Comparison of ENCODE assay signal across 19 cellular contexts in genomic region chr22:38759005-38759404, GRCh38. TPM values are rescaled to one million over a fixed set of nuclear protein-coding genes. Genes with fewer than 3 reads are reported as not detected.
DNase-seq lines count a peak whose midpoint lies in the region; ATAC-seq, FAIRE-seq and TF ChIP-seq lines count a peak whose summit lies in the region.
"Had no signal": no experiment of that assay in that cellular context is flagged by ENCODE, and none has a peak within 500 bp of the region (broad histone marks: within the 10 kb centered on the region; RNA-seq: fewer than 3 reads in every experiment).

No MANE protein-coding gene starts in this region.

- H3K9me3 Mint-ChIP-seq in activated CD8-positive, alpha-beta memory T cell treated with anti-CD3 and anti-CD28 coated beads, Interleukin-2, amount 10 ng/mL, durations not matched to agents 7 days and 5 days (ENCODE audit: low read depth) = no peaks in the 10 kb centered on the region
- no peaks in the 10 kb centered on the region for H3K9me3 Mint-ChIP-seq in IgD-negative memory B cell
- H3K9me3 Mint-ChIP-seq in stimulated activated effector memory CD8-positive, alpha-beta T cell treated with anti-CD3 and anti-CD28 coated beads, Interleukin-12 subunit alpha, Interleukin-12 subunit beta, amount 100 ng/mL, for 72 hours = no peaks in the 10 kb centered on the region
- H3K9me3 Mint-ChIP-seq: GM23338 had no signal

- no peak for TF ChIP-seq EP300 in K562 (IDR thresholded peaks at IDR 0.05; ENCODE audit: low read length)

- intact Hi-C loops in K562 (cut with micrococcal nuclease) = no loop called here

- DNase-seq in activated CD8-positive, alpha-beta memory T cell treated with anti-CD3 and anti-CD28 coated beads, Interleukin-2, amount 10 ng/mL, durations not matched to agents 7 days and 5 days = no peak
- DNase-seq in activated CD8-positive, alpha-beta memory T cell treated with anti-CD3 and anti-CD28 coated beads, Interleukin-2, amount 50 U/mL, for 4 hours = no peak
- DNase-seq in K562 (ENCODE audit: extremely low read depth in 1 of 4, low spot score in 3 of 4) = no peak
- no peak for DNase-seq in stimulated activated effector memory CD8-positive, alpha-beta T cell treated with anti-CD3 and anti-CD28 coated beads, Interleukin-12 subunit alpha, Interleukin-12 subunit beta, amount 100 ng/mL, for 72 hours (ENCODE audit: low spot score in 2 of 2)
- DNase-seq in foreskin fibroblast = no peak
- DNase-seq in Ammon's horn (ENCODE audit: low spot score) = no peak
- no peak for DNase-seq in NCI-H510A treated with DMSO at 0.1 percent for 48 hours (lab: John Stamatoyannopoulos, UW)
- DNase-seq: cerebellar nuclear complex, GDM1, mesenchymal stem cell, NCI-H526 had no signal

- no peaks in the 10 kb centered on the region for H3K9me1 ChIP-seq in K562 (ENCODE audit: control insufficient read depth, insufficient read depth, low read length)

- in situ Hi-C loops in K562 (cut with MboI) = no loop called here

- H3K4me3 Mint-ChIP-seq in activated CD8-positive, alpha-beta memory T cell treated with anti-CD3 and anti-CD28 coated beads, Interleukin-2, amount 10 ng/mL, durations not matched to agents 7 days and 5 days = no peak overlapping the region
- H3K4me3 Mint-ChIP-seq in IgD-negative memory B cell = peak overlapping the region; percentile 12 to 99 (median 85)
- H3K4me3 Mint-ChIP-seq in stimulated activated effector memory CD8-positive, alpha-beta T cell treated with anti-CD3 and anti-CD28 coated beads, Interleukin-12 subunit alpha, Interleukin-12 subunit beta, amount 100 ng/mL, for 72 hours = no peak overlapping the region
- H3K4me3 Mint-ChIP-seq: GM23338 had no signal

- no peaks in the 10 kb centered on the region for H3K27me3 ChIP-seq in K562 (ENCODE audit: control insufficient read depth in 2 of 2, insufficient read depth in 2 of 2, low read length in 2 of 2)
- H3K27me3 ChIP-seq: ascending aorta had no signal

- H3K9ac ChIP-seq in K562 (ENCODE audit: insufficient read depth in 1 of 2, low read depth in 2 of 2, low read length in 2 of 2) = no peak overlapping the region

- BruUV-seq in K562 (replicated peaks; lab: Mats Ljungman, UMichigan) = no TSS peak

- H4K20me1 ChIP-seq in K562 (replicated peaks; ENCODE audit: control insufficient read depth, insufficient read depth, low read length) = no peaks in the 10 kb centered on the region; the same call in 1 of the 2 replicates

- no peak for TF ChIP-seq CTCF in K562 (IDR thresholded peaks at IDR 0.05 in 2 of 3, conservative IDR thresholded peaks at IDR 0.05 in 1 of 3; ENCODE audit: insufficient read depth in 2 of 3, low read depth in 1 of 3, low read length in 3 of 3)
- TF ChIP-seq CTCF in foreskin fibroblast (IDR thresholded peaks at IDR 0.05; ENCODE audit: low read depth, low read length) = no peak

- H3K36me3 Mint-ChIP-seq in activated CD8-positive, alpha-beta memory T cell treated with anti-CD3 and anti-CD28 coated beads, Interleukin-2, amount 10 ng/mL, durations not matched to agents 7 days and 5 days = peaks cover 14% of the 10 kb centered on the region
- no peaks in the 10 kb centered on the region for H3K36me3 Mint-ChIP-seq in IgD-negative memory B cell
- peaks cover 20% of the 10 kb centered on the region for H3K36me3 Mint-ChIP-seq in stimulated activated effector memory CD8-positive, alpha-beta T cell treated with anti-CD3 and anti-CD28 coated beads, Interleukin-12 subunit alpha, Interleukin-12 subunit beta, amount 100 ng/mL, for 72 hours

- no peak for TF ChIP-seq RAD21 in K562 (CRISPR knock-in tag; conservative IDR thresholded peaks at IDR 0.05 in 1 of 2, IDR thresholded peaks at IDR 0.05 in 1 of 2)

- no peak overlapping the region for H3K4me2 ChIP-seq in K562 (ENCODE audit: insufficient read depth, low read length)
- H3K4me2 ChIP-seq: GM23338 had no signal

- no peaks in the 10 kb centered on the region for H3K9me3 ChIP-seq in K562 (replicated peaks; ENCODE audit: control insufficient read depth, insufficient read depth, low read depth, low read length)
- H3K9me3 ChIP-seq: ascending aorta, psoas muscle had no signal

- CTCF ChIA-PET in activated CD8-positive, alpha-beta memory T cell treated with anti-CD3 and anti-CD28 coated beads, Interleukin-2, amount 10 ng/mL, durations not matched to agents 7 days and 5 days (lab: Charles Lee) = interaction anchor here (1.8 to 4.3 kb wide), 4 partner anchors 10 to 215 kb away, joined by 4 to 30 read pairs (median 6); no protein-coding TSS in a partner anchor
- CTCF ChIA-PET in K562 (lab: Yijun Ruan, JAX; ENCODE audit: low intra/inter-chr PET ratio) = no interaction called here

- H3K4me1 Mint-ChIP-seq in activated CD8-positive, alpha-beta memory T cell treated with anti-CD3 and anti-CD28 coated beads, Interleukin-2, amount 10 ng/mL, durations not matched to agents 7 days and 5 days = peaks cover 21% of the 10 kb centered on the region
- H3K4me1 Mint-ChIP-seq in IgD-negative memory B cell = peaks cover 32 to 35% (median 34%) of the 10 kb centered on the region in 3 donors
- peaks cover 40% of the 10 kb centered on the region for H3K4me1 Mint-ChIP-seq in stimulated activated effector memory CD8-positive, alpha-beta T cell treated with anti-CD3 and anti-CD28 coated beads, Interleukin-12 subunit alpha, Interleukin-12 subunit beta, amount 100 ng/mL, for 72 hours

- TF ChIP-seq POLR2A in K562 (conservative IDR thresholded peaks at IDR 0.05) = no peak

- H3K27ac ChIP-seq in K562 (ENCODE audit: extremely low read depth, low read depth, low read length) = no peak overlapping the region
- H3K27ac ChIP-seq: ascending aorta, C4-2B, HL-60, psoas muscle, SK-N-MC had no signal

- no peak for FAIRE-seq in K562 (lab: Jason Lieb, UNC)

- POLR2A ChIA-PET in K562 (lab: Yijun Ruan, JAX) = interaction anchor here (5.3 kb wide), 1 partner anchor 10 kb away, joined by 25 read pairs; no protein-coding TSS in a partner anchor

- ATAC-seq in activated CD8-positive, alpha-beta memory T cell treated with anti-CD3 and anti-CD28 coated beads, Interleukin-2, amount 10 ng/mL, durations not matched to agents 7 days and 5 days = no peak
- ATAC-seq in K562 = no peak
- no peak for ATAC-seq in stimulated activated effector memory CD8-positive, alpha-beta T cell treated with anti-CD3 and anti-CD28 coated beads, Interleukin-12 subunit alpha, Interleukin-12 subunit beta, amount 100 ng/mL, for 72 hours
- ATAC-seq: GM23338, left colon, psoas muscle had no signal

- H3K4me1 ChIP-seq in K562 (replicated peaks in 1 of 2; ENCODE audit: control insufficient read depth in 2 of 2, insufficient read depth in 2 of 2, low read length in 2 of 2) = peaks cover 3 to 47% of the 10 kb centered on the region in 2 experiments; a peak in 4 of 5 replicates

- H3K79me2 ChIP-seq in K562 (ENCODE audit: control insufficient read depth, insufficient read depth, low read length) = peaks cover 16% of the 10 kb centered on the region

- H3K36me3 ChIP-seq in K562 (ENCODE audit: control insufficient read depth, insufficient read depth, low read length) = no peaks in the 10 kb centered on the region
- H3K36me3 ChIP-seq: ascending aorta had no signal

- peak overlapping the region; percentile 56 for H3K27ac Mint-ChIP-seq in activated CD8-positive, alpha-beta memory T cell treated with anti-CD3 and anti-CD28 coated beads, Interleukin-2, amount 10 ng/mL, durations not matched to agents 7 days and 5 days
- H3K27ac Mint-ChIP-seq in IgD-negative memory B cell = peak overlapping the region in 2 of 3 donors; percentile 46 to 63
- peak overlapping the region; percentile 50 for H3K27ac Mint-ChIP-seq in stimulated activated effector memory CD8-positive, alpha-beta T cell treated with anti-CD3 and anti-CD28 coated beads, Interleukin-12 subunit alpha, Interleukin-12 subunit beta, amount 100 ng/mL, for 72 hours
- H3K27ac Mint-ChIP-seq: GM23338 had no signal

- WGBS in K562 (ENCODE audit: insufficient coverage, low coverage, missing lambda C conversion rate) = 80% methylated on average over 7 of the region's 7 CpGs

- no peaks in the 10 kb centered on the region for H3K27me3 Mint-ChIP-seq in activated CD8-positive, alpha-beta memory T cell treated with anti-CD3 and anti-CD28 coated beads, Interleukin-2, amount 10 ng/mL, durations not matched to agents 7 days and 5 days
- no peaks in the 10 kb centered on the region for H3K27me3 Mint-ChIP-seq in IgD-negative memory B cell

- H2AFZ ChIP-seq in K562 (ENCODE audit: low read depth, low read length) = no peak overlapping the region
- H2AFZ ChIP-seq: GM23338 had no signal

- H3K4me3 ChIP-seq in K562 (no peak overlapping the region), foreskin fibroblast (ENCODE audit: low read depth in 1 of 2, low read length in 2 of 2) (no peak overlapping the region)
- H3K4me3 ChIP-seq: ascending aorta, GM23338, psoas muscle, SK-N-MC had no signal

RNA-seq across cellular contexts. Expression of gene SUN2, which starts 3.2 kb away (rescaled TPM):
- 100 to 1,000 TPM; 320 to 412 TPM for total RNA-seq in activated CD8-positive, alpha-beta memory T cell treated with anti-CD3 and anti-CD28 coated beads, Interleukin-2, amount 10 ng/mL, durations not matched to agents 7 days and 5 days
- polyA plus RNA-seq in IgD-negative memory B cell (206 TPM), K562 (2011; rRNA removed) (16.7 and 26.9 TPM in 2 replicates), K562 (2014; fragmentation: Illumina TruSeq; extraction: Trizol) (13.8 and 22.6 TPM in 2 replicates), K562 (2014; fragmentation: Nextera tagmentation; extraction: Ambion mirVana) (under 1 TPM; 0.11 to 0.21 TPM), K562 (2014; rRNA removed) (27.8 and 31.5 TPM in 2 replicates)
- 38.9 and 115 TPM in 2 replicates for total RNA-seq in K562 (2011; cell fraction: chromatin; rRNA removed; ENCODE audit: low replicate concordance)
- 125 TPM in 2 replicates for total RNA-seq in K562 (2011; cell fraction: nucleolus; rRNA removed)
- total RNA-seq in K562 (2011; cell fraction: nucleoplasm; rRNA removed) = 65.3 and 80.1 TPM in 2 replicates
- total RNA-seq in K562 (2014; rRNA removed) (31.0 and 42.6 TPM in 2 replicates), K562 (2014; rRNA removed; fragmentation: Illumina TruSeq; extraction: Trizol) (5.2 and 7.1 TPM in 2 replicates), K562 (2015; rRNA removed; fragmentation: Illumina TruSeq; extraction: Trizol) (18.2 and 19.5 TPM in 2 replicates), K562 (2021) (37.2 and 38.8 TPM in 2 replicates)
- polyA plus RNA-seq in K562 (2011; cell fraction: cytosol; rRNA removed) = 23.3 and 36.3 TPM in 2 replicates
- polyA plus RNA-seq in K562 (2011; cell fraction: nucleus; rRNA removed) = 62.6 and 82.3 TPM in 2 replicates
- 27.0 and 67.0 TPM in 2 replicates for polyA plus RNA-seq in K562 (2012)
- 9.1 and 19.4 TPM in 2 replicates for polyA minus RNA-seq in K562 (2011; rRNA and poly(A)+ RNA removed)
- polyA minus RNA-seq in K562 (2011; cell fraction: cytosol; rRNA and poly(A)+ RNA removed) = 28.2 and 36.8 TPM in 2 replicates
- 28.8 and 33.5 TPM in 2 replicates for polyA minus RNA-seq in K562 (2011; cell fraction: nucleus; rRNA and poly(A)+ RNA removed)

RNA-seq across cellular contexts. Expression of gene DNAL4, which starts 34.9 kb away (rescaled TPM):
- 1 to 10 TPM; 8.2 to 8.9 TPM for total RNA-seq in activated CD8-positive, alpha-beta memory T cell treated with anti-CD3 and anti-CD28 coated beads, Interleukin-2, amount 10 ng/mL, durations not matched to agents 7 days and 5 days
- polyA plus RNA-seq in IgD-negative memory B cell (9.0 TPM), K562 (2011; rRNA removed) (6.9 and 8.9 TPM in 2 replicates), K562 (2014; fragmentation: Illumina TruSeq; extraction: Trizol) (9.4 and 11.3 TPM in 2 replicates), K562 (2014; fragmentation: Nextera tagmentation; extraction: Ambion mirVana) (under 1 TPM; 0.20 to 0.70 TPM), K562 (2014; rRNA removed) (7.8 and 8.3 TPM in 2 replicates)
- 3.5 and 3.8 TPM in 2 replicates for total RNA-seq in K562 (2011; cell fraction: chromatin; rRNA removed; ENCODE audit: low replicate concordance)
- total RNA-seq in K562 (2011; cell fraction: nucleolus; rRNA removed) = 4.2 and 5.8 TPM in 2 replicates
- 4.4 and 4.5 TPM in 2 replicates for total RNA-seq in K562 (2011; cell fraction: nucleoplasm; rRNA removed)
- total RNA-seq in K562 (2014; rRNA removed) (5.2 and 7.5 TPM in 2 replicates), K562 (2014; rRNA removed; fragmentation: Illumina TruSeq; extraction: Trizol) (4.2 and 4.7 TPM in 2 replicates), K562 (2015; rRNA removed; fragmentation: Illumina TruSeq; extraction: Trizol) (4.7 and 5.6 TPM in 2 replicates), K562 (2021) (5.9 and 6.1 TPM in 2 replicates)
- polyA plus RNA-seq in K562 (2011; cell fraction: cytosol; rRNA removed) = 10.5 and 12.7 TPM in 2 replicates
- 8.2 and 8.3 TPM in 2 replicates for polyA plus RNA-seq in K562 (2011; cell fraction: nucleus; rRNA removed)
- 6.6 and 12.2 TPM in 2 replicates for polyA plus RNA-seq in K562 (2012)
- polyA minus RNA-seq in K562 (2011; rRNA and poly(A)+ RNA removed) = 3.1 and 3.3 TPM in 2 replicates
- polyA minus RNA-seq in K562 (2011; cell fraction: cytosol; rRNA and poly(A)+ RNA removed) = 1.7 and 1.8 TPM in 2 replicates
- 1.8 and 2.8 TPM in 2 replicates for polyA minus RNA-seq in K562 (2011; cell fraction: nucleus; rRNA and poly(A)+ RNA removed)

RNA-seq across cellular contexts. Expression of gene GTPBP1, which starts 53.3 kb away (rescaled TPM):
- total RNA-seq in activated CD8-positive, alpha-beta memory T cell treated with anti-CD3 and anti-CD28 coated beads, Interleukin-2, amount 10 ng/mL, durations not matched to agents 7 days and 5 days = 100 to 1,000 TPM; 116 to 146 TPM
- polyA plus RNA-seq in IgD-negative memory B cell = 46.7 TPM
- total RNA-seq in K562 (2011; cell fraction: chromatin; rRNA removed; ENCODE audit: low replicate concordance) = 178 and 289 TPM in 2 replicates
- total RNA-seq in K562 (2011; cell fraction: nucleolus; rRNA removed) = 122 and 125 TPM in 2 replicates
- total RNA-seq in K562 (2011; cell fraction: nucleoplasm; rRNA removed) = 108 and 125 TPM in 2 replicates
- 24.4 and 25.0 TPM in 2 replicates for total RNA-seq in K562 (2014; rRNA removed)
- 14.5 and 17.5 TPM in 2 replicates for total RNA-seq in K562 (2014; rRNA removed; fragmentation: Illumina TruSeq; extraction: Trizol)
- 15.9 and 16.0 TPM in 2 replicates for total RNA-seq in K562 (2015; rRNA removed; fragmentation: Illumina TruSeq; extraction: Trizol)
- 43.0 and 53.2 TPM in 2 replicates for total RNA-seq in K562 (2021)
- polyA plus RNA-seq in K562 (2011; rRNA removed) = 23.3 and 38.4 TPM in 2 replicates
- polyA plus RNA-seq in K562 (2011; cell fraction: cytosol; rRNA removed) = 17.9 and 20.7 TPM in 2 replicates
- 79.8 and 120 TPM in 2 replicates for polyA plus RNA-seq in K562 (2011; cell fraction: nucleus; rRNA removed)
- polyA plus RNA-seq in K562 (2012) = 22.5 and 29.8 TPM in 2 replicates
- 30.6 and 38.6 TPM in 2 replicates for polyA plus RNA-seq in K562 (2014; fragmentation: Illumina TruSeq; extraction: Trizol)
- under 1 TPM; 0.83 to 0.95 TPM for polyA plus RNA-seq in K562 (2014; fragmentation: Nextera tagmentation; extraction: Ambion mirVana)
- 30.9 and 32.6 TPM in 2 replicates for polyA plus RNA-seq in K562 (2014; rRNA removed)
- 57.9 and 59.7 TPM in 2 replicates for polyA minus RNA-seq in K562 (2011; rRNA and poly(A)+ RNA removed)
- 24.3 and 38.6 TPM in 2 replicates for polyA minus RNA-seq in K562 (2011; cell fraction: cytosol; rRNA and poly(A)+ RNA removed)
- polyA minus RNA-seq in K562 (2011; cell fraction: nucleus; rRNA and poly(A)+ RNA removed) = 57.2 and 62.2 TPM in 2 replicates

RNA-seq across cellular contexts. Expression of gene JOSD1, which starts 58.3 kb away (rescaled TPM):
- 10 to 100 TPM; 74.0 to 77.0 TPM for total RNA-seq in activated CD8-positive, alpha-beta memory T cell treated with anti-CD3 and anti-CD28 coated beads, Interleukin-2, amount 10 ng/mL, durations not matched to agents 7 days and 5 days
- polyA plus RNA-seq in IgD-negative memory B cell (5.4 TPM), K562 (2011; rRNA removed) (31.6 and 31.8 TPM in 2 replicates), K562 (2014; fragmentation: Illumina TruSeq; extraction: Trizol) (33.0 and 34.1 TPM in 2 replicates), K562 (2014; fragmentation: Nextera tagmentation; extraction: Ambion mirVana) (1 to 10 TPM; 8.9 to 9.5 TPM), K562 (2014; rRNA removed) (30.4 and 30.7 TPM in 2 replicates)
- 36.0 and 46.4 TPM in 2 replicates for total RNA-seq in K562 (2011; cell fraction: chromatin; rRNA removed; ENCODE audit: low replicate concordance)
- 31.5 and 32.4 TPM in 2 replicates for total RNA-seq in K562 (2011; cell fraction: nucleolus; rRNA removed)
- 31.9 and 36.6 TPM in 2 replicates for total RNA-seq in K562 (2011; cell fraction: nucleoplasm; rRNA removed)
- total RNA-seq in K562 (2014; rRNA removed) (28.0 and 33.9 TPM in 2 replicates), K562 (2014; rRNA removed; fragmentation: Illumina TruSeq; extraction: Trizol) (30.0 and 30.4 TPM in 2 replicates), K562 (2015; rRNA removed; fragmentation: Illumina TruSeq; extraction: Trizol) (26.0 and 26.7 TPM in 2 replicates), K562 (2021) (36.7 and 39.1 TPM in 2 replicates)
- 34.7 and 36.9 TPM in 2 replicates for polyA plus RNA-seq in K562 (2011; cell fraction: cytosol; rRNA removed)
- polyA plus RNA-seq in K562 (2011; cell fraction: nucleus; rRNA removed) = 35.2 and 39.9 TPM in 2 replicates
- 25.7 and 27.9 TPM in 2 replicates for polyA plus RNA-seq in K562 (2012)
- 19.3 and 25.4 TPM in 2 replicates for polyA minus RNA-seq in K562 (2011; rRNA and poly(A)+ RNA removed)
- 19.6 and 27.1 TPM in 2 replicates for polyA minus RNA-seq in K562 (2011; cell fraction: cytosol; rRNA and poly(A)+ RNA removed)
- 9.8 and 16.9 TPM in 2 replicates for polyA minus RNA-seq in K562 (2011; cell fraction: nucleus; rRNA and poly(A)+ RNA removed)

Comparison
In these comparisons a context has a peak if more than half of its experiments do, and no peak if none do; other contexts are left out.
1. H3K4me3 Mint-ChIP-seq: peak in IgD-negative memory B cell (4 of 4); none in activated CD8-positive, alpha-beta memory T cell treated with anti-CD3 and anti-CD28 coated beads, Interleukin-2, amount 10 ng/mL, durations not matched to agents 7 days and 5 days (single experiment) and stimulated activated effector memory CD8-positive, alpha-beta T cell treated with anti-CD3 and anti-CD28 coated beads, Interleukin-12 subunit alpha, Interleukin-12 subunit beta, amount 100 ng/mL, for 72 hours (single experiment).
2. Peak in every context shown above with its lines, with median percentiles within 50 percentile points of each other: H3K27ac Mint-ChIP-seq.